In the genomic region with DNA sequence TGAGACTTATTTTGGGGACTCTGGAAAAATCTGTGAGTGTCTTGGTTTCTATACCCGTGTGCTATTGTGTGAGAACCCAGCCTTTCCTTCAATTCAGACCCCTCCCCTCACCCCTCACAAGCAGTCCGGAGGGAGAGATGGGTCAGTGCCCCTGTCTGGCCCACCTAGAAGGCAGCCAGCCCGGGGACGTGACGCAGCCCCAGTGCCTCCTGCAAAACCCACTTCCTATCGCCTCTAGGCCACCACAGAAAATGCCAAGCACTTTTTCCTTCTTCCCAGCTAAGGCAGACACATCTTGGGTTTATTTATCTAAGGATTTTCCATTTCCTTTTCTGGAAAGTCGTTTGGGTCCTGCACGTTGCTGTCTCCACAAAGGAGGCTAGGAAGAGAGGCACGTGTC, we compare ENCODE assay signal across 23 cellular contexts. TPM values are rescaled to one million over a fixed set of nuclear protein-coding genes. Genes with fewer than 3 reads are reported as not detected.
DNase-seq lines count a peak whose midpoint lies in the region; ATAC-seq and TF ChIP-seq lines count a peak whose summit lies in the region.
"Had no signal": no experiment of that assay in that cellular context is flagged by ENCODE, and none has a peak within 500 bp of the region (broad histone marks: within the 10 kb centered on the region; RNA-seq: fewer than 3 reads in every experiment).

No MANE protein-coding gene starts in this region.

- TF ChIP-seq POLR2A in upper lobe of left lung (IDR thresholded peaks at IDR 0.05), result no peak

- peak in 1 of 4 donors; percentile 32 for TF ChIP-seq EP300 in upper lobe of left lung (IDR thresholded peaks at IDR 0.05)

- H3K27me3 ChIP-seq in heart right ventricle, result no peaks in the 10 kb centered on the region
- no peaks in the 10 kb centered on the region for H3K27me3 ChIP-seq in psoas muscle (ENCODE audit: insufficient read depth in 3 of 3, low read length in 2 of 3)
- no peaks in the 10 kb centered on the region for H3K27me3 ChIP-seq in upper lobe of left lung
- H3K27me3 ChIP-seq: cardiac muscle cell had no signal

- no peak for TF ChIP-seq CTCF in heart right ventricle (IDR thresholded peaks at IDR 0.05)
- no peak for TF ChIP-seq CTCF in psoas muscle (IDR thresholded peaks at IDR 0.05)
- TF ChIP-seq CTCF in upper lobe of left lung (IDR thresholded peaks at IDR 0.05), result no peak

- H3K27ac ChIP-seq in heart right ventricle (peak overlapping the region; percentile 5 to 83 (median 70)), psoas muscle (peak overlapping the region; percentile 53), upper lobe of left lung (peak overlapping the region; percentile 78 to 84 (median 80))
- H3K27ac ChIP-seq: C4-2B, cardiac muscle cell had no signal

- ATAC-seq in heart right ventricle, result peak in 5 of 8 donors; percentile 2 to 29 (median 19)
- no peak for ATAC-seq in psoas muscle
- no peak for ATAC-seq in upper lobe of left lung (ENCODE audit: low FRiP score in 2 of 2)
- ATAC-seq in HG02759 (IDR thresholded peaks at IDR 0.05; ENCODE audit: unreplicated experiment), result no peak
- no peak for ATAC-seq in HG02678 (IDR thresholded peaks at IDR 0.05; ENCODE audit: unreplicated experiment)
- ATAC-seq: HCT116; naive thymus-derived CD4-positive, alpha-beta T cell had no signal

- H3K36me3 ChIP-seq in heart right ventricle (no peaks in the 10 kb centered on the region), psoas muscle (ENCODE audit: insufficient read depth in 1 of 2, low read depth in 1 of 2) (no peaks in the 10 kb centered on the region), upper lobe of left lung (no peaks in the 10 kb centered on the region)
- H3K36me3 ChIP-seq: cardiac muscle cell had no signal

- H3K9me3 ChIP-seq in heart right ventricle (no peaks in the 10 kb centered on the region), psoas muscle (no peaks in the 10 kb centered on the region), upper lobe of left lung (no peaks in the 10 kb centered on the region)

- DNase-seq in M059J (ENCODE audit: low read depth) (peak; percentile 54), heart right ventricle (no peak), psoas muscle (no peak), upper lobe of left lung (peak in 1 of 2 donors; percentile 55), mucosa of gallbladder (ENCODE audit: low spot score) (no peak), NCI-H2227 treated with DMSO at 0.1 percent for 48 hours (lab: John Stamatoyannopoulos, UW) (no peak)
- DNase-seq: activated CD4-positive, alpha-beta T cell treated with anti-CD3 and anti-CD28 coated beads, Interleukin-2, amount 50 U/mL, for 48 hours; activated CD4-positive, CD25-positive, alpha-beta regulatory T cell; activated CD8-positive, alpha-beta memory T cell treated with anti-CD3 and anti-CD28 coated beads, Interleukin-2, amount 50 U/mL, for 4 hours; activated naive CD4-positive, alpha-beta T cell treated with anti-CD3 and anti-CD28 coated beads, Interleukin-2, amount 50 U/mL, for 16 hours; Calu3; KG1; naive thymus-derived CD4-positive, alpha-beta T cell; NCI-H1436; NCI-H446 treated with DMSO at 0.1 percent for 48 hours; nucleus accumbens; SHP77; T1000 had no signal

- H3K4me3 ChIP-seq in heart right ventricle (no peak overlapping the region), psoas muscle (no peak overlapping the region), upper lobe of left lung (no peak overlapping the region)
- H3K4me3 ChIP-seq: cardiac muscle cell had no signal

- intact Hi-C loops in heart right ventricle (cut with DNase I) (no loop called here), psoas muscle (cut with DNase I) (no loop called here)

- WGBS in heart right ventricle, 2 donors, result 56 to 78% methylated on average over 9 of the region's 9 CpGs
- WGBS in psoas muscle, 3 donors, result 67 to 75% (median 74%) methylated on average over 8 to 9 of the region's 9 CpGs
- 46 to 54% methylated on average over 9 of the region's 9 CpGs for WGBS in upper lobe of left lung, 2 donors

- H3K4me1 ChIP-seq in heart right ventricle (peaks cover 7 to 79% (median 60%) of the 10 kb centered on the region in 9 donors), psoas muscle (no peaks in the 10 kb centered on the region), upper lobe of left lung (peaks cover 62 to 87% (median 81%) of the 10 kb centered on the region in 4 donors)

RNA-seq across cellular contexts. Expression of a gene that starts 11.6 kb away (rescaled TPM):
- total RNA-seq in M059J (2014; rRNA removed; shearing (Covaris generic)), result 0.62 and 0.74 TPM in 2 replicates
- total RNA-seq in heart right ventricle (100 to 1,000 TPM; 101 to 274 (median 171) TPM), psoas muscle (100 to 1,000 TPM in 2 of 4 donors, 10 to 100 TPM in 2; 76.1 to 229 (median 110) TPM), upper lobe of left lung (1,000 to 10,000 TPM in 1 of 6 donors, 100 to 1,000 TPM in 5; 113 to 1,228 (median 802) TPM), mucosa of gallbladder (995 TPM)
- polyA plus RNA-seq in heart right ventricle (100 to 1,000 TPM; 211 to 245 TPM), psoas muscle (100 to 1,000 TPM in 1 of 3 donors, 10 to 100 TPM in 2; 75.0 to 130 (median 97.8) TPM)

Comparison
In these comparisons a context has a peak if more than half of its experiments do, and no peak if none do; other contexts are left out.
1. ATAC-seq: peak in heart right ventricle (5 of 8); none in psoas muscle (0 of 4), upper lobe of left lung (0 of 2), HG02759 (single experiment) and HG02678 (single experiment).
2. RNA of a gene that starts 11.6 kb away (total RNA-seq): 995 TPM in mucosa of gallbladder (single experiment), 113 to 1,228 TPM in upper lobe of left lung, 101 to 274 TPM in heart right ventricle and 76.1 to 229 TPM in psoas muscle; 0.62 to 0.74 TPM in M059J; every median in the first group is over 10 times any median in the second.
3. Peak in every context shown above with its lines, with median percentiles within 50 percentile points of each other: H3K27ac ChIP-seq.